Comparison of ENCODE assay signal across 1 cellular context in the genomic region with DNA sequence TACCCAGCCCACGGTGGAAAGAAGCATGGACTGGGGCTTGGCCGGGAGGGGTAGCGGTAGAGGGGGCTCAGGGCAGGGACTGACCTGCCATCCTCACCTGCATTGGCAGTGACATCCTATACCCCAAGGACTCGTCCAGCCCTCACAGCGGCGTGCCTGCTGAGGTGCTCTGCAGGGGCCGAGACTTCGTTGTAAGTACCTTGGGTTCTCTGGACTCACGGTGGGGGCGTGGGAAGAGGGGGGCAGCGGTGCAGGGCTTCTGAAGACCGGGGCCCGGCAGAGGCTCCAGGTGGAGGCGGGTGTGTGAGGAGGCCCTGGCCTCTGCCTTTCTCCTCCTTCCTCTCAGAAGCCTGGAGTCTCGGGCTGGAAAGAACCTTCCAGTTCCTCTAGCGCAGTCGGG.
TF ChIP-seq lines count a peak whose summit lies in the region.

No MANE protein-coding gene starts in this region.

TF ChIP-seq in GM12878, 131 proteins besides CTCF, POLR2A, EP300 and RAD21:
- no peak for TF ChIP-seq LARP7 (IDR thresholded peaks at IDR 0.05)
- no peak for TF ChIP-seq MXI1 (IDR thresholded peaks at IDR 0.05; ENCODE audit: low read depth, low read length)
- TF ChIP-seq NBN (IDR thresholded peaks at IDR 0.05) = no peak
- TF ChIP-seq KLF5 (IDR thresholded peaks at IDR 0.05; ENCODE audit: partially characterized antibody) = no peak
- no peak for TF ChIP-seq MEF2B (IDR thresholded peaks at IDR 0.05; ENCODE audit: partially characterized antibody, poor library complexity, severe bottlenecking)
- TF ChIP-seq USF2 (IDR thresholded peaks at IDR 0.05; ENCODE audit: borderline replicate concordance, low read depth, low read length) = no peak
- no peak for TF ChIP-seq WRNIP1 (IDR thresholded peaks at IDR 0.05; ENCODE audit: borderline replicate concordance, low read depth, low read length)
- no peak for TF ChIP-seq PRDM15 (CRISPR knock-in tag; IDR thresholded peaks at IDR 0.05)
- TF ChIP-seq ZSCAN29 (IDR thresholded peaks at IDR 0.05) = no peak
- TF ChIP-seq HDAC6 (IDR thresholded peaks at IDR 0.05; ENCODE audit: unreplicated experiment) = no peak
- TF ChIP-seq, protein P1, sequence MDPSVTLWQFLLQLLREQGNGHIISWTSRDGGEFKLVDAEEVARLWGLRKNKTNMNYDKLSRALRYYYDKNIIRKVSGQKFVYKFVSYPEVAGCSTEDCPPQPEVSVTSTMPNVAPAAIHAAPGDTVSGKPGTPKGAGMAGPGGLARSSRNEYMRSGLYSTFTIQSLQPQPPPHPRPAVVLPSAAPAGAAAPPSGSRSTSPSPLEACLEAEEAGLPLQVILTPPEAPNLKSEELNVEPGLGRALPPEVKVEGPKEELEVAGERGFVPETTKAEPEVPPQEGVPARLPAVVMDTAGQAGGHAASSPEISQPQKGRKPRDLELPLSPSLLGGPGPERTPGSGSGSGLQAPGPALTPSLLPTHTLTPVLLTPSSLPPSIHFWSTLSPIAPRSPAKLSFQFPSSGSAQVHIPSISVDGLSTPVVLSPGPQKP (IDR thresholded peaks at IDR 0.05; ENCODE audit: low read depth, low read length) = no peak
- no peak for TF ChIP-seq ZNF687 (IDR thresholded peaks at IDR 0.05)
- TF ChIP-seq E2F4 (IDR thresholded peaks at IDR 0.05; ENCODE audit: low read depth, low read length) = no peak
- TF ChIP-seq RELA (IDR thresholded peaks at IDR 0.05; ENCODE audit: borderline replicate concordance, partially characterized antibody) = no peak
- TF ChIP-seq, protein P2, sequence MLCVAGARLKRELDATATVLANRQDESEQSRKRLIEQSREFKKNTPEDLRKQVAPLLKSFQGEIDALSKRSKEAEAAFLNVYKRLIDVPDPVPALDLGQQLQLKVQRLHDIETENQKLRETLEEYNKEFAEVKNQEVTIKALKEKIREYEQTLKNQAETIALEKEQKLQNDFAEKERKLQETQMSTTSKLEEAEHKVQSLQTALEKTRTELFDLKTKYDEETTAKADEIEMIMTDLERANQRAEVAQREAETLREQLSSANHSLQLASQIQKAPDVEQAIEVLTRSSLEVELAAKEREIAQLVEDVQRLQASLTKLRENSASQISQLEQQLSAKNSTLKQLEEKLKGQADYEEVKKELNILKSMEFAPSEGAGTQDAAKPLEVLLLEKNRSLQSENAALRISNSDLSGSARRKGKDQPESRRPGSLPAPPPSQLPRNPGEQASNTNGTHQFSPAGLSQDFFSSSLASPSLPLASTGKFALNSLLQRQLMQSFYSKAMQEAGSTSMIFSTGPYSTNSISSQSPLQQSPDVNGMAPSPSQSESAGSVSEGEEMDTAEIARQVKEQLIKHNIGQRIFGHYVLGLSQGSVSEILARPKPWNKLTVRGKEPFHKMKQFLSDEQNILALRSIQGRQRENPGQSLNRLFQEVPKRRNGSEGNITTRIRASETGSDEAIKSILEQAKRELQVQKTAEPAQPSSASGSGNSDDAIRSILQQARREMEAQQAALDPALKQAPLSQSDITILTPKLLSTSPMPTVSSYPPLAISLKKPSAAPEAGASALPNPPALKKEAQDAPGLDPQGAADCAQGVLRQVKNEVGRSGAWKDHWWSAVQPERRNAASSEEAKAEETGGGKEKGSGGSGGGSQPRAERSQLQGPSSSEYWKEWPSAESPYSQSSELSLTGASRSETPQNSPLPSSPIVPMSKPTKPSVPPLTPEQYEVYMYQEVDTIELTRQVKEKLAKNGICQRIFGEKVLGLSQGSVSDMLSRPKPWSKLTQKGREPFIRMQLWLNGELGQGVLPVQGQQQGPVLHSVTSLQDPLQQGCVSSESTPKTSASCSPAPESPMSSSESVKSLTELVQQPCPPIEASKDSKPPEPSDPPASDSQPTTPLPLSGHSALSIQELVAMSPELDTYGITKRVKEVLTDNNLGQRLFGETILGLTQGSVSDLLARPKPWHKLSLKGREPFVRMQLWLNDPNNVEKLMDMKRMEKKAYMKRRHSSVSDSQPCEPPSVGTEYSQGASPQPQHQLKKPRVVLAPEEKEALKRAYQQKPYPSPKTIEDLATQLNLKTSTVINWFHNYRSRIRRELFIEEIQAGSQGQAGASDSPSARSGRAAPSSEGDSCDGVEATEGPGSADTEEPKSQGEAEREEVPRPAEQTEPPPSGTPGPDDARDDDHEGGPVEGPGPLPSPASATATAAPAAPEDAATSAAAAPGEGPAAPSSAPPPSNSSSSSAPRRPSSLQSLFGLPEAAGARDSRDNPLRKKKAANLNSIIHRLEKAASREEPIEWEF (IDR thresholded peaks at IDR 0.05; ENCODE audit: insufficient replicate concordance, low read depth, low read length) = no peak
